Comparison of ENCODE assay signal across 22 cellular contexts in genomic region chr1:4265836-4266235, GRCh38.
"Had no signal": no experiment of that assay in that cellular context is flagged by ENCODE, and none has a peak within 500 bp of the region (broad histone marks: within the 10 kb centered on the region; RNA-seq: fewer than 3 reads in every experiment).

No MANE protein-coding gene starts in this region.

- H3K9me3 Mint-ChIP-seq: effector memory CD8-positive, alpha-beta T cell had no signal

- H3K4me3 Mint-ChIP-seq: effector memory CD8-positive, alpha-beta T cell; naive thymus-derived CD4-positive, alpha-beta T cell; nephron; neural progenitor cell; stimulated activated naive B cell treated with anti-CD40 and anti-IgM and Interleukin-4, amounts not matched to agents 10 μg/mL and 1 μg/mL and 100 μg/mL, for 72 hours; stimulated activated naive CD8-positive, alpha-beta T cell treated with anti-CD3 and anti-CD28 coated beads, Interleukin-15, Interleukin-2, amounts not matched to agents 100 ng/mL and 50 ng/mL, for 24 hours had no signal

- H3K27me3 ChIP-seq: gastrocnemius medialis, neural progenitor cell, thyroid gland, vagina had no signal

- H3K36me3 ChIP-seq: gastrocnemius medialis, heart right ventricle, left lung, neural progenitor cell, prostate gland, spleen, thyroid gland, vagina had no signal

- H3K4me3 ChIP-seq: gastrocnemius medialis, heart right ventricle, left lung, neural progenitor cell, prostate gland, skin epidermis, spleen, thyroid gland, vagina had no signal

- H3K27ac ChIP-seq: gastrocnemius medialis, heart right ventricle, left lung, neural progenitor cell, parathyroid adenoma, prostate gland, skin epidermis, spleen, thyroid gland, vagina had no signal

- ATAC-seq: effector memory CD8-positive, alpha-beta T cell; gastrocnemius medialis; heart right ventricle; left cardiac atrium; left lung; naive thymus-derived CD4-positive, alpha-beta T cell; right cardiac atrium; stimulated activated naive B cell treated with anti-CD40 and anti-IgM and Interleukin-4, amounts not matched to agents 10 μg/mL and 1 μg/mL and 100 μg/mL, for 72 hours had no signal

- DNase-seq: cortex of kidney; effector memory CD8-positive, alpha-beta T cell; foreskin fibroblast; gastrocnemius medialis; heart right ventricle; hippocampal formation; left cardiac atrium; left lung; midbrain; naive thymus-derived CD4-positive, alpha-beta T cell; right cardiac atrium; spleen; stimulated activated naive B cell treated with anti-CD40 and anti-IgM and Interleukin-4, amounts not matched to agents 10 μg/mL and 1 μg/mL and 100 μg/mL, for 72 hours; thyroid gland; trophoblast cell had no signal

- H3K36me3 Mint-ChIP-seq: neural progenitor cell; stimulated activated naive B cell treated with anti-CD40 and anti-IgM and Interleukin-4, amounts not matched to agents 10 μg/mL and 1 μg/mL and 100 μg/mL, for 72 hours had no signal

- H3K9ac ChIP-seq: neural progenitor cell, parathyroid adenoma had no signal

- H3K4me2 ChIP-seq: neural progenitor cell had no signal

- H3K27ac Mint-ChIP-seq: effector memory CD8-positive, alpha-beta T cell; naive thymus-derived CD4-positive, alpha-beta T cell; nephron; neural progenitor cell; stimulated activated naive B cell treated with anti-CD40 and anti-IgM and Interleukin-4, amounts not matched to agents 10 μg/mL and 1 μg/mL and 100 μg/mL, for 72 hours; stimulated activated naive CD8-positive, alpha-beta T cell treated with anti-CD3 and anti-CD28 coated beads, Interleukin-15, Interleukin-2, amounts not matched to agents 100 ng/mL and 50 ng/mL, for 24 hours had no signal

- H3K4me1 ChIP-seq: gastrocnemius medialis, heart right ventricle, left lung, parathyroid adenoma, prostate gland, spleen, thyroid gland, vagina had no signal

- H3K9me3 ChIP-seq: gastrocnemius medialis, prostate gland, spleen, thyroid gland, vagina had no signal
